Comparison of ENCODE assay signal across 8 cellular contexts in genomic region chrX:53716328-53717088, GRCh38. TPM values are rescaled to one million over a fixed set of nuclear protein-coding genes. Genes with fewer than 3 reads are reported as not detected.
DNase-seq lines count a peak whose midpoint lies in the region; ATAC-seq and TF ChIP-seq lines count a peak whose summit lies in the region.

No MANE protein-coding gene starts in this region.

- H3F3A ChIP-seq in GM23248 (ENCODE audit: insufficient read depth), result no peaks in the 10 kb centered on the region

- intact Hi-C loops in head of caudate nucleus (cut with DNase I), result no loop called here

- H3K36me3 ChIP-seq in DND-41 (ENCODE audit: insufficient read depth, low read length) (no peaks in the 10 kb centered on the region), GM23248 (ENCODE audit: low read depth) (no peaks in the 10 kb centered on the region)

- TF ChIP-seq CTCF in DND-41 (IDR thresholded peaks at IDR 0.05; ENCODE audit: borderline replicate concordance, extremely low read depth, low read length, poor library complexity, severe bottlenecking) (no peak), foreskin fibroblast (IDR thresholded peaks at IDR 0.05; ENCODE audit: low read depth, low read length) (no peak)

- H3K27me3 ChIP-seq in DND-41 (ENCODE audit: insufficient read depth, low read length, poor library complexity) (no peaks in the 10 kb centered on the region), GM23248 (replicated peaks; ENCODE audit: insufficient read depth) (no peaks in the 10 kb centered on the region)

- H3K79me2 ChIP-seq in DND-41 (ENCODE audit: insufficient read depth, low read length) (peaks cover 9% of the 10 kb centered on the region), GM23248 (ENCODE audit: insufficient read depth) (no peaks in the 10 kb centered on the region)

- ATAC-seq in DND-41 (ENCODE audit: insufficient read depth, low read depth), result peak; percentile 63
- ATAC-seq in HG03066 (IDR thresholded peaks at IDR 0.05; ENCODE audit: low read depth, unreplicated experiment), result peak; percentile 40

- H3K4me2 ChIP-seq in DND-41 (ENCODE audit: insufficient read depth, low read length) (peak overlapping the region; percentile 67), GM23248 (ENCODE audit: unreplicated experiment) (no peak overlapping the region)

- DNase-seq in DND-41 (peak; percentile 78), foreskin fibroblast (peak; percentile 11 to 35), superior temporal gyrus (ENCODE audit: extremely low spot score) (no peak), cortex of kidney (lab: John Stamatoyannopoulos, UW) (no peak), head of caudate nucleus (no peak), GM23248 (no peak)
- DNase-seq in activated CD4-positive, alpha-beta T cell treated with anti-CD3 and anti-CD28 coated beads for 1 hour, result peak; percentile 15

- H3K9ac ChIP-seq in DND-41 (ENCODE audit: low read depth, low read length) (peak overlapping the region; percentile 64), GM23248 (no peak overlapping the region)

- in situ Hi-C loops in GM23248 (cut with MboI), result no loop called here

- H3K9me2 ChIP-seq in GM23248 (ENCODE audit: insufficient read depth), result no peaks in the 10 kb centered on the region

- H4K20me1 ChIP-seq in DND-41 (ENCODE audit: insufficient read depth, low read length), result no peaks in the 10 kb centered on the region
- no peaks in the 10 kb centered on the region for H4K20me1 ChIP-seq in GM23248 (ENCODE audit: insufficient read depth)

- H3K27ac ChIP-seq in DND-41 (ENCODE audit: low read length) (peak overlapping the region; percentile 96), GM23248 (no peak overlapping the region)

- H3K4me3 ChIP-seq in DND-41 (ENCODE audit: low read depth in 1 of 2, low read length in 2 of 2), result peak overlapping the region in 1 of 2 experiments; percentile 38; a peak in 2 of 4 replicates
- no peak overlapping the region for H3K4me3 ChIP-seq in foreskin fibroblast (ENCODE audit: low read depth in 1 of 2, low read length in 2 of 2)
- H3K4me3 ChIP-seq in GM23248, result no peak overlapping the region

- H3K4me1 ChIP-seq in DND-41 (ENCODE audit: insufficient read depth, low read length) (peaks cover 57% of the 10 kb centered on the region), GM23248 (ENCODE audit: insufficient read depth) (peaks cover 11% of the 10 kb centered on the region)

- H2AFZ ChIP-seq in DND-41 (ENCODE audit: low read depth, low read length) (0 out of 2 replicates have a peak overlapping the region, but pooled peaks have one; percentile 26), GM23248 (no peak overlapping the region)

- H3K9me3 ChIP-seq in DND-41 (ENCODE audit: insufficient read depth, low read length, severe bottlenecking) (no peaks in the 10 kb centered on the region), GM23248 (ENCODE audit: low read depth) (no peaks in the 10 kb centered on the region)

- WGBS in GM23248 (ENCODE audit: low coverage in 1 of 2, low lambda C conversion rate in 2 of 2, missing lambda C conversion rate in 2 of 2), 2 experiments, result 80 to 84% methylated on average over 4 of the region's 4 CpGs

RNA-seq across cellular contexts. Expression of gene HUWE1, which starts 30.0 kb away (rescaled TPM):
- total RNA-seq in GM23248 (2014; rRNA removed; shearing (Covaris generic)), result 71.2 and 73.5 TPM in 2 replicates
- polyA plus RNA-seq in GM23248 (2016; fragmentation: Nextera tagmentation; extraction: Ambion mirVana), result 29.8 and 31.3 TPM in 2 replicates

Comparison
In these comparisons a context has a peak if more than half of its experiments do, and no peak if none do; other contexts are left out.
1. DNase-seq: peak in DND-41 (single experiment), activated CD4-positive, alpha-beta T cell treated with anti-CD3 and anti-CD28 coated beads for 1 hour (single experiment) and foreskin fibroblast (2 of 2); none in superior temporal gyrus (single experiment), cortex of kidney (single experiment), head of caudate nucleus (0 of 42) and GM23248 (single experiment).